Comparison of ENCODE assay signal across 13 cellular contexts in the genomic region with DNA sequence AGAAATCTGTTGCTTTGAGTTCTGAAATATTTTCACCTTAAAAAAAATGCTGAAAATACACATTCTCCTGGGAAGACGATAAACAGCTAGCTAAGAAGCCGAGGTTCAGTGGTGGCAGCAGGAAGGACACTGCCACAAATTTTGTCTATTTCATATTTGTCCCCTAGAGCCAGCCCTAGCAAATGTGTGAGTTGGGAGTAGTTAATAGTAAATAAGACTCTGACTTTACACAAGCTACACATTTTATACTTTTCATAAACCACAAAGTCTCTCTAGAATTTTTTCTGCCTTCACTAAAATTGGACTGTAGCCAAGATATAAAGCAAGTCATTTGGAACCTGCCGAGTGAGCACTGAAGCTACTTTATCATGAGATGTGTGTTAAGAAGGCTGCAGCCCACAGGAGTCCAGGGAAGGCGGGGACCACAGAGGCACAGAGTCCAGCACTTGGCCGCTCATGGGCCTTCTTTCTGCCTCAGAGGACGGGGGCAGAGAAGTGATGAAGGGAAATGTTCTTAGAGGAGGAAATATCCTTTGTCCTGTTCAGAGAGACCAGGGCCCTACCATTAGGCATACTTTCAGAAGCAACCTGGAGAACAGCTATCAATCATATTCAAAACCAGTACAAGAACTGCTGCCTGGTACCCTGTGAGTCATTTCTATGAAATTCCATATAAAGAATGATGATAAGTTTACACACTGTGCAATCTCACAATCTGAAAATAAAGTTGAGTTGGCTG.
DNase-seq lines count a peak whose midpoint lies in the region; ATAC-seq and TF ChIP-seq lines count a peak whose summit lies in the region.
"Had no signal": no experiment of that assay in that cellular context is flagged by ENCODE, and none has a peak within 500 bp of the region (broad histone marks: within the 10 kb centered on the region; RNA-seq: fewer than 3 reads in every experiment).

No MANE protein-coding gene starts in this region.

- H3K27ac Mint-ChIP-seq in activated CD8-positive, alpha-beta T cell treated with anti-CD3 and anti-CD28 coated beads for 36 hours: peak overlapping the region; percentile 13
- no peak overlapping the region for H3K27ac Mint-ChIP-seq in activated CD8-positive, alpha-beta T cell treated with anti-CD3 and anti-CD28 coated beads, Interleukin-2, amount 10 ng/mL, durations not matched to agents 7 days and 5 days
- H3K27ac Mint-ChIP-seq: B cell had no signal

- H3K9me3 Mint-ChIP-seq in activated CD8-positive, alpha-beta T cell treated with anti-CD3 and anti-CD28 coated beads for 36 hours: no peaks in the 10 kb centered on the region
- H3K9me3 Mint-ChIP-seq in activated CD8-positive, alpha-beta T cell treated with anti-CD3 and anti-CD28 coated beads, Interleukin-2, amount 10 ng/mL, durations not matched to agents 7 days and 5 days (ENCODE audit: insufficient read depth): no peaks in the 10 kb centered on the region

- peak; percentile 47 for ATAC-seq in activated CD8-positive, alpha-beta T cell treated with anti-CD3 and anti-CD28 coated beads for 36 hours
- ATAC-seq in activated CD8-positive, alpha-beta T cell treated with anti-CD3 and anti-CD28 coated beads, Interleukin-2, amount 10 ng/mL, durations not matched to agents 7 days and 5 days: no peak

- CTCF ChIA-PET in activated CD8-positive, alpha-beta T cell treated with anti-CD3 and anti-CD28 coated beads for 36 hours (lab: Charles Lee): interaction anchor here (1.0 to 6.0 kb wide), 12 partner anchors 9 to 356 kb away, joined by 3 to 47 read pairs (median 4); no protein-coding TSS in a partner anchor
- CTCF ChIA-PET in activated CD8-positive, alpha-beta T cell treated with anti-CD3 and anti-CD28 coated beads, Interleukin-2, amount 10 ng/mL, durations not matched to agents 7 days and 5 days (lab: Charles Lee): interaction anchor here (0.6 to 4.2 kb wide), 12 partner anchors 10 to 442 kb away, joined by 3 to 28 read pairs (median 3); no protein-coding TSS in a partner anchor

- H3K4me1 Mint-ChIP-seq in activated CD8-positive, alpha-beta T cell treated with anti-CD3 and anti-CD28 coated beads for 36 hours (ENCODE audit: low read depth): peaks cover 25% of the 10 kb centered on the region
- H3K4me1 Mint-ChIP-seq in activated CD8-positive, alpha-beta T cell treated with anti-CD3 and anti-CD28 coated beads, Interleukin-2, amount 10 ng/mL, durations not matched to agents 7 days and 5 days (ENCODE audit: low read depth): peaks cover 31% of the 10 kb centered on the region

- POLR2A ChIA-PET in activated CD8-positive, alpha-beta T cell treated with anti-CD3 and anti-CD28 coated beads for 36 hours (lab: Charles Lee): interaction anchor here (0.9 to 4.1 kb wide), 7 partner anchors 9 to 246 kb away, joined by 3 to 19 read pairs (median 7); a partner anchor contains a TSS
- POLR2A ChIA-PET in activated CD8-positive, alpha-beta T cell treated with anti-CD3 and anti-CD28 coated beads, Interleukin-2, amount 10 ng/mL, durations not matched to agents 7 days and 5 days (lab: Charles Lee): interaction anchor here (0.6 to 1.9 kb wide), 3 partner anchors 43 to 1150 kb away, joined by 3 to 6 read pairs (median 3); no protein-coding TSS in a partner anchor

- intact Hi-C loops in activated CD8-positive, alpha-beta T cell treated with anti-CD3 and anti-CD28 coated beads for 36 hours (cut with micrococcal nuclease): loop anchor here (2.0 kb wide), 1 partner anchor 43 kb away; no protein-coding TSS in a partner anchor

- TF ChIP-seq CTCF in activated CD8-positive, alpha-beta T cell treated with anti-CD3 and anti-CD28 coated beads for 36 hours (IDR thresholded peaks at IDR 0.05): no peak

- no peaks in the 10 kb centered on the region for H3K36me3 Mint-ChIP-seq in activated CD8-positive, alpha-beta T cell treated with anti-CD3 and anti-CD28 coated beads for 36 hours (ENCODE audit: low read depth)
- H3K36me3 Mint-ChIP-seq in activated CD8-positive, alpha-beta T cell treated with anti-CD3 and anti-CD28 coated beads, Interleukin-2, amount 10 ng/mL, durations not matched to agents 7 days and 5 days (ENCODE audit: low read depth): peaks cover 14% of the 10 kb centered on the region
- H3K36me3 Mint-ChIP-seq: brain had no signal

- H3K4me3 Mint-ChIP-seq in activated CD8-positive, alpha-beta T cell treated with anti-CD3 and anti-CD28 coated beads for 36 hours: no peak overlapping the region
- H3K4me3 Mint-ChIP-seq in activated CD8-positive, alpha-beta T cell treated with anti-CD3 and anti-CD28 coated beads, Interleukin-2, amount 10 ng/mL, durations not matched to agents 7 days and 5 days: no peak overlapping the region
- H3K4me3 Mint-ChIP-seq: B cell, brain had no signal

- DNase-seq in activated CD8-positive, alpha-beta T cell treated with anti-CD3 and anti-CD28 coated beads for 36 hours: no peak
- DNase-seq in activated CD8-positive, alpha-beta T cell treated with anti-CD3 and anti-CD28 coated beads, Interleukin-2, amount 10 ng/mL, durations not matched to agents 7 days and 5 days: no peak
- DNase-seq in HS-5 (ENCODE audit: low read depth) (peak; percentile 18), amniotic epithelial cell (ENCODE audit: low read depth) (peak; percentile 86), renal cortical epithelial cell (ENCODE audit: low read depth) (peak; percentile 61), inferior parietal cortex (ENCODE audit: extremely low spot score) (no peak), NCI-H526 treated with DMSO at 0.1 percent for 48 hours (lab: John Stamatoyannopoulos, UW) (no peak), Ammon's horn (ENCODE audit: low spot score) (no peak)
- DNase-seq: NCI-H1930, Peyer's patch, transverse colon had no signal

- no peaks in the 10 kb centered on the region for H3K27me3 Mint-ChIP-seq in activated CD8-positive, alpha-beta T cell treated with anti-CD3 and anti-CD28 coated beads for 36 hours
- H3K27me3 Mint-ChIP-seq in activated CD8-positive, alpha-beta T cell treated with anti-CD3 and anti-CD28 coated beads, Interleukin-2, amount 10 ng/mL, durations not matched to agents 7 days and 5 days (ENCODE audit: low read depth): no peaks in the 10 kb centered on the region
- H3K27me3 Mint-ChIP-seq: B cell had no signal

Comparison
In these comparisons a context has a peak if more than half of its experiments do, and no peak if none do; other contexts are left out.
1. DNase-seq: peak in HS-5 (single experiment), amniotic epithelial cell (single experiment) and renal cortical epithelial cell (single experiment); none in activated CD8-positive, alpha-beta T cell treated with anti-CD3 and anti-CD28 coated beads for 36 hours (single experiment), activated CD8-positive, alpha-beta T cell treated with anti-CD3 and anti-CD28 coated beads, Interleukin-2, amount 10 ng/mL, durations not matched to agents 7 days and 5 days (single experiment), inferior parietal cortex (single experiment), NCI-H526 treated with DMSO at 0.1 percent for 48 hours (single experiment) and Ammon's horn (single experiment).